ENCODE assay signal across 23 cellular contexts in genomic region chr7:22183522-22184280, GRCh38.
DNase-seq lines count a peak whose midpoint lies in the region; ATAC-seq, FAIRE-seq and TF ChIP-seq lines count a peak whose summit lies in the region.
"Had no signal": no experiment of that assay in that cellular context is flagged by ENCODE, and none has a peak within 500 bp of the region (broad histone marks: within the 10 kb centered on the region; RNA-seq: fewer than 3 reads in every experiment).

No MANE protein-coding gene starts in this region.

- peak overlapping the region in 1 of 2 donors; percentile 87 for H3K27ac Mint-ChIP-seq in natural killer cell treated with Interleukin-12 subunit alpha and Interleukin-12 subunit beta and Interleukin-15 and Interleukin-18, amount 100 ng/mL, for 72 hours
- no peak overlapping the region for H3K27ac Mint-ChIP-seq in natural killer cell
- H3K27ac Mint-ChIP-seq: HFFc6, T-cell had no signal

- TF ChIP-seq RAD21 in K562 (CRISPR knock-in tag; conservative IDR thresholded peaks at IDR 0.05 in 1 of 2, IDR thresholded peaks at IDR 0.05 in 1 of 2), result no peak

- H3K9me1 ChIP-seq in K562 (ENCODE audit: control insufficient read depth, insufficient read depth, low read length), result no peaks in the 10 kb centered on the region

- peaks cover 0 to 34% of the 10 kb centered on the region in 2 donors for H3K4me1 Mint-ChIP-seq in natural killer cell treated with Interleukin-12 subunit alpha and Interleukin-12 subunit beta and Interleukin-15 and Interleukin-18, amount 100 ng/mL, for 72 hours (ENCODE audit: low read depth in 2 of 2)
- H3K4me1 Mint-ChIP-seq in natural killer cell, result no peaks in the 10 kb centered on the region
- H3K4me1 Mint-ChIP-seq: T-cell had no signal

- no peaks in the 10 kb centered on the region for H3K27me3 ChIP-seq in K562 (ENCODE audit: control insufficient read depth in 2 of 2, insufficient read depth in 2 of 2, low read length in 2 of 2)

- H3K27me3 Mint-ChIP-seq in natural killer cell treated with Interleukin-12 subunit alpha and Interleukin-12 subunit beta and Interleukin-15 and Interleukin-18, amount 100 ng/mL, for 72 hours, result peaks cover 19% of the 10 kb centered on the region in 2 donors
- H3K27me3 Mint-ChIP-seq in natural killer cell (ENCODE audit: low read depth in 2 of 2), result peaks cover 18 to 26% of the 10 kb centered on the region in 2 donors

- H3K79me2 ChIP-seq in K562 (ENCODE audit: control insufficient read depth, insufficient read depth, low read length), result no peaks in the 10 kb centered on the region

- POLR2A ChIA-PET in K562 (lab: Yijun Ruan, JAX), result interaction anchor here (1.2 to 1.8 kb wide), 2 partner anchors 10 to 11 kb away, joined by 4 to 7 read pairs; no protein-coding TSS in a partner anchor

- no peaks in the 10 kb centered on the region for H3K4me1 ChIP-seq in K562 (replicated peaks in 1 of 2; ENCODE audit: control insufficient read depth in 2 of 2, insufficient read depth in 2 of 2, low read length in 2 of 2)

- no peak overlapping the region for H3K27ac ChIP-seq in K562 (ENCODE audit: extremely low read depth, low read depth, low read length)
- H3K27ac ChIP-seq: RWPE1 had no signal

- H3K9ac ChIP-seq in K562 (ENCODE audit: insufficient read depth in 1 of 2, low read depth in 2 of 2, low read length in 2 of 2), result no peak overlapping the region

- in situ Hi-C loops in K562 (cut with MboI), result no loop called here

- H3K4me3 ChIP-seq in K562, result no peak overlapping the region
- H3K4me3 ChIP-seq: HAP-1 had no signal

- peaks cover 12% of the 10 kb centered on the region for H3K36me3 Mint-ChIP-seq in natural killer cell treated with Interleukin-12 subunit alpha and Interleukin-12 subunit beta and Interleukin-15 and Interleukin-18, amount 100 ng/mL, for 72 hours
- no peaks in the 10 kb centered on the region for H3K36me3 Mint-ChIP-seq in natural killer cell
- H3K36me3 Mint-ChIP-seq: T-cell had no signal

- no peaks in the 10 kb centered on the region for H4K20me1 ChIP-seq in K562 (replicated peaks; ENCODE audit: control insufficient read depth, insufficient read depth, low read length)

- CTCF ChIA-PET in K562 (lab: Yijun Ruan, JAX; ENCODE audit: low intra/inter-chr PET ratio), result no interaction called here

- TF ChIP-seq CTCF in natural killer cell (IDR thresholded peaks at IDR 0.05) (no peak), K562 (IDR thresholded peaks at IDR 0.05 in 2 of 3, conservative IDR thresholded peaks at IDR 0.05 in 1 of 3; ENCODE audit: insufficient read depth in 2 of 3, low read depth in 1 of 3, low read length in 3 of 3) (no peak)

- TF ChIP-seq EP300 in K562 (IDR thresholded peaks at IDR 0.05; ENCODE audit: low read length), result no peak

- WGBS in K562 (ENCODE audit: insufficient coverage, low coverage, missing lambda C conversion rate), result 19% methylated on average over 6 of the region's 6 CpGs

- no peak overlapping the region for H3K4me2 ChIP-seq in K562 (ENCODE audit: insufficient read depth, low read length)

- no peak for FAIRE-seq in K562 (lab: Jason Lieb, UNC)
- FAIRE-seq: HTR-8/SVneo had no signal

- TF ChIP-seq POLR2A in K562 (conservative IDR thresholded peaks at IDR 0.05), result no peak

- DNase-seq in natural killer cell treated with Interleukin-12 subunit alpha and Interleukin-12 subunit beta and Interleukin-15 and Interleukin-18, amount 100 ng/mL, for 72 hours (ENCODE audit: low spot score), result no peak
- DNase-seq in natural killer cell, result no peak
- DNase-seq in K562 (ENCODE audit: extremely low read depth in 1 of 4, low spot score in 3 of 4), result no peak
- DNase-seq in NK-92 treated with Interleukin-12 subunit alpha and Interleukin-12 subunit beta, amount 100 ng/mL, for 24 hours (lab: John Stamatoyannopoulos, UW), result no peak
- DNase-seq: Calu3, DMS153, GOT3, HFFc6, KBM-7, NCI-H1105 treated with DMSO at 0.1 percent for 48 hours, NCI-H146, NCI-H2029, NCI-H446 treated with DMSO at 0.1 percent for 48 hours, NCI-H526, SHP77, T-cell had no signal

- no peak overlapping the region for H2AFZ ChIP-seq in K562 (ENCODE audit: low read depth, low read length)

- H3K4me3 Mint-ChIP-seq in natural killer cell treated with Interleukin-12 subunit alpha and Interleukin-12 subunit beta and Interleukin-15 and Interleukin-18, amount 100 ng/mL, for 72 hours, result peak overlapping the region; percentile 33
- no peak overlapping the region for H3K4me3 Mint-ChIP-seq in natural killer cell
- H3K4me3 Mint-ChIP-seq: HFFc6, T-cell had no signal

- intact Hi-C loops in natural killer cell (cut with micrococcal nuclease) (no loop called here), K562 (cut with micrococcal nuclease) (no loop called here)

- no peaks in the 10 kb centered on the region for H3K9me3 ChIP-seq in K562 (replicated peaks; ENCODE audit: control insufficient read depth, insufficient read depth, low read depth, low read length)
- H3K9me3 ChIP-seq: HAP-1 had no signal

- no peaks in the 10 kb centered on the region for H3K9me3 Mint-ChIP-seq in natural killer cell treated with Interleukin-12 subunit alpha and Interleukin-12 subunit beta and Interleukin-15 and Interleukin-18, amount 100 ng/mL, for 72 hours
- H3K9me3 Mint-ChIP-seq in natural killer cell, result no peaks in the 10 kb centered on the region
- H3K9me3 Mint-ChIP-seq: HFFc6, T-cell had no signal

- no TSS peak for BruUV-seq in K562 (replicated peaks; lab: Mats Ljungman, UMichigan)

- ATAC-seq in natural killer cell treated with Interleukin-12 subunit alpha and Interleukin-12 subunit beta and Interleukin-15 and Interleukin-18, amount 100 ng/mL, for 72 hours, result peak in 1 of 2 donors; percentile 58
- ATAC-seq in natural killer cell (no peak), HG03354 (IDR thresholded peaks at IDR 0.05; ENCODE audit: poor library complexity, severe bottlenecking, unreplicated experiment) (peak; percentile 51), K562 (no peak), GM18519 (IDR thresholded peaks at IDR 0.05; ENCODE audit: low FRiP score, unreplicated experiment) (no peak), HG02678 (IDR thresholded peaks at IDR 0.05; ENCODE audit: unreplicated experiment) (no peak)
- ATAC-seq: Panc1, T-cell had no signal

- no peaks in the 10 kb centered on the region; the same call in 2 of the 3 replicates for H3K36me3 ChIP-seq in K562 (ENCODE audit: control insufficient read depth, insufficient read depth, low read length)
- H3K36me3 ChIP-seq: HAP-1 had no signal

TF ChIP-seq in K562, 482 proteins besides CTCF, POLR2A, EP300 and RAD21 (continues in another document):
- no peak for TF ChIP-seq PYGO2 (tag; IDR thresholded peaks at IDR 0.05)
- no peak for TF ChIP-seq CHD2 (IDR thresholded peaks at IDR 0.05; ENCODE audit: low read depth, low read length)
